In the genomic region with DNA sequence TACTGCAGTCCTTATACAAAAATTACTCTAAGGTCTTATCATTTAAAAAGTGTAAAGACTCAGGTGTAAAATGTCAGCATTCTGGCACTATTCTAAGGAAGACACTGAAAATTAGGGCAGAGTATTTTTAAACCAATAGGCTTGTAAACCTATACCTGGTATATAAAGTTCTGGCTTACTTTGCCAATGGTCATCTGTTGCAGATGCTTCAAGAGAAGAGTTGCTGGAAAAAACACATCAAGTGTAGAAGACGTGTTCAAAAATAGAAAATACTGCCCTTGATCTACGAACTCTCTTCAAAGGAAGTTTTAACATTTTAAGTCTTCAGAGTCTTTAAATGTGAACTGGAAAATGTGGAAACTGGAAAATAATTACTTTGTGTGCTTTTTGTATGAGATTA, we compare ENCODE assay signal across 12 cellular contexts. TPM values are rescaled to one million over a fixed set of nuclear protein-coding genes. Genes with fewer than 3 reads are reported as not detected.
DNase-seq lines count a peak whose midpoint lies in the region; ATAC-seq, FAIRE-seq and TF ChIP-seq lines count a peak whose summit lies in the region.
"Had no signal": no experiment of that assay in that cellular context is flagged by ENCODE, and none has a peak within 500 bp of the region (broad histone marks: within the 10 kb centered on the region; RNA-seq: fewer than 3 reads in every experiment).

No MANE protein-coding gene starts in this region.

- no peak for ATAC-seq in activated CD8-positive, alpha-beta T cell treated with anti-CD3 and anti-CD28 coated beads for 36 hours
- ATAC-seq in HepG2, result no peak

- H2AFZ ChIP-seq in HepG2 (ENCODE audit: low read length), result no peak overlapping the region

- POLR2A ChIA-PET in activated CD8-positive, alpha-beta T cell treated with anti-CD3 and anti-CD28 coated beads for 36 hours (lab: Charles Lee), result no interaction called here
- POLR2A ChIA-PET in HepG2 (lab: Yijun Ruan, JAX), result no interaction called here

- H3K27ac ChIP-seq in HepG2 (ENCODE audit: extremely low read length, insufficient read depth, low read length), result no peak overlapping the region
- H3K27ac ChIP-seq in suprapubic skin, result no peak overlapping the region
- H3K27ac ChIP-seq: epithelial cell of prostate had no signal

- no peaks in the 10 kb centered on the region for H3K27me3 ChIP-seq in HepG2 (ENCODE audit: control insufficient read depth in 1 of 2, insufficient read depth in 2 of 2, low read length in 2 of 2)
- no peaks in the 10 kb centered on the region for H3K27me3 ChIP-seq in suprapubic skin

- no peak for TF ChIP-seq CTCF in activated CD8-positive, alpha-beta T cell treated with anti-CD3 and anti-CD28 coated beads for 36 hours (IDR thresholded peaks at IDR 0.05)
- TF ChIP-seq CTCF in HepG2 (CRISPR knock-in tag; IDR thresholded peaks at IDR 0.05), result no peak
- TF ChIP-seq CTCF in suprapubic skin (IDR thresholded peaks at IDR 0.05), result no peak
- no peak for TF ChIP-seq CTCF in lower leg skin (IDR thresholded peaks at IDR 0.05)

- CTCF ChIA-PET in activated naive CD4-positive, alpha-beta T cell treated with anti-CD3 and anti-CD28 coated beads for 36 hours (lab: Charles Lee), result interaction anchor here (1.1 to 3.2 kb wide), 3 partner anchors 24 to 192 kb away, joined by 5 to 17 read pairs (median 11); a partner anchor contains a TSS
- CTCF ChIA-PET in activated CD8-positive, alpha-beta T cell treated with anti-CD3 and anti-CD28 coated beads for 36 hours (lab: Charles Lee), result interaction anchor here (2.5 to 2.7 kb wide), 3 partner anchors 70 to 192 kb away, joined by 7 to 16 read pairs (median 15); no protein-coding TSS in a partner anchor
- CTCF ChIA-PET in HepG2 (lab: Yijun Ruan, JAX; ENCODE audit: low intra/inter-chr PET ratio, low total read pairs), result no interaction called here

- WGBS in HepG2 (ENCODE audit: low lambda C conversion rate), result 91% methylated on average over 2 of the region's 2 CpGs
- WGBS in suprapubic skin, result 14% methylated on average over 2 of the region's 2 CpGs
- 12 to 23% methylated on average over 2 of the region's 2 CpGs for WGBS in lower leg skin, 2 donors

- H3K9ac ChIP-seq in HepG2 (ENCODE audit: insufficient read depth, low read depth, low read length), result no peak overlapping the region

- peak overlapping the region; percentile 57; the same call in 1 of the 2 replicates for H3K4me2 ChIP-seq in HepG2 (ENCODE audit: low read depth, low read length)

- intact Hi-C loops in activated naive CD4-positive, alpha-beta T cell treated with anti-CD3 and anti-CD28 coated beads for 36 hours (cut with micrococcal nuclease), result loop anchor here (1.0 kb wide), 2 partner anchors 12 to 133 kb away; no protein-coding TSS in a partner anchor
- intact Hi-C loops in activated CD8-positive, alpha-beta T cell treated with anti-CD3 and anti-CD28 coated beads for 36 hours (cut with micrococcal nuclease), result loop anchor here (5.0 kb wide), 1 partner anchor 69 kb away; a partner anchor contains a TSS
- intact Hi-C loops in HepG2 (cut with micrococcal nuclease; ENCODE audit: unreplicated experiment) (no loop called here), lower leg skin (cut with DNase I; ENCODE audit: low total_unique reads) (no loop called here)

- H3K79me2 ChIP-seq in HepG2 (ENCODE audit: insufficient read depth, low read length), result peaks cover 89% of the 10 kb centered on the region

- H3K27ac Mint-ChIP-seq in activated naive CD4-positive, alpha-beta T cell treated with anti-CD3 and anti-CD28 coated beads for 36 hours, result peak overlapping the region; percentile 78
- peak overlapping the region; percentile 40 for H3K27ac Mint-ChIP-seq in activated CD8-positive, alpha-beta T cell treated with anti-CD3 and anti-CD28 coated beads for 36 hours
- H3K27ac Mint-ChIP-seq: H9 had no signal

- no peak for DNase-seq in activated naive CD4-positive, alpha-beta T cell treated with anti-CD3 and anti-CD28 coated beads for 36 hours
- no peak for DNase-seq in activated naive CD4-positive, alpha-beta T cell treated with Interleukin-2 at 50 U/mL for 16 hours
- DNase-seq in activated CD8-positive, alpha-beta T cell treated with anti-CD3 and anti-CD28 coated beads for 36 hours, result no peak
- DNase-seq in HepG2 (ENCODE audit: low spot score) (no peak), suprapubic skin (ENCODE audit: low spot score in 2 of 2) (no peak), lower leg skin (ENCODE audit: low spot score in 2 of 2) (no peak), NCI-H128 (lab: John Stamatoyannopoulos, UW; ENCODE audit: unreplicated experiment) (no peak), Ammon's horn (ENCODE audit: low spot score) (no peak)
- DNase-seq: activated effector memory CD4-positive, alpha-beta T cell treated with anti-CD3 and anti-CD28 coated beads, Interleukin-2, amount 50 U/mL, for 16 hours; H9; stimulated activated CD4-positive, alpha-beta T cell treated with anti-CD3 and anti-CD28 coated beads, Interleukin-4, amount 100 ng/mL, for 1 hour had no signal

- no peak for FAIRE-seq in HepG2 (lab: Jason Lieb, UNC)

- no peaks in the 10 kb centered on the region for H3K27me3 Mint-ChIP-seq in activated naive CD4-positive, alpha-beta T cell treated with anti-CD3 and anti-CD28 coated beads for 36 hours (ENCODE audit: low read depth)
- no peaks in the 10 kb centered on the region for H3K27me3 Mint-ChIP-seq in activated CD8-positive, alpha-beta T cell treated with anti-CD3 and anti-CD28 coated beads for 36 hours

- peaks cover 5% of the 10 kb centered on the region for H3K36me3 Mint-ChIP-seq in activated naive CD4-positive, alpha-beta T cell treated with anti-CD3 and anti-CD28 coated beads for 36 hours (ENCODE audit: low read depth)
- peaks cover 4% of the 10 kb centered on the region for H3K36me3 Mint-ChIP-seq in activated CD8-positive, alpha-beta T cell treated with anti-CD3 and anti-CD28 coated beads for 36 hours (ENCODE audit: low read depth)

- no peaks in the 10 kb centered on the region for H3K9me3 ChIP-seq in HepG2 (ENCODE audit: low read length)
- no peaks in the 10 kb centered on the region for H3K9me3 ChIP-seq in suprapubic skin

- H3K36me3 ChIP-seq in HepG2 (replicated peaks in 1 of 2; ENCODE audit: control insufficient read depth in 1 of 2, insufficient read depth in 2 of 2, low read length in 2 of 2) (peaks cover 0 to 3% of the 10 kb centered on the region in 2 experiments; a peak in 1 of 5 replicates), suprapubic skin (no peaks in the 10 kb centered on the region)

- H3K4me1 ChIP-seq in HepG2 (ENCODE audit: insufficient read depth, low read length) (peaks cover 72% of the 10 kb centered on the region), suprapubic skin (peaks cover 48% of the 10 kb centered on the region)

- H4K20me1 ChIP-seq in HepG2 (ENCODE audit: insufficient read depth, low read length), result no peaks in the 10 kb centered on the region

- TF ChIP-seq POLR2A in HepG2 (IDR thresholded peaks at IDR 0.05; ENCODE audit: insufficient read depth in 1 of 2, low read depth in 2 of 2, low read length in 2 of 2) (no peak), suprapubic skin (IDR thresholded peaks at IDR 0.05) (no peak), lower leg skin (IDR thresholded peaks at IDR 0.05) (no peak)

- peaks cover 47% of the 10 kb centered on the region for H3K4me1 Mint-ChIP-seq in activated naive CD4-positive, alpha-beta T cell treated with anti-CD3 and anti-CD28 coated beads for 36 hours (ENCODE audit: low read depth)
- peaks cover 54% of the 10 kb centered on the region for H3K4me1 Mint-ChIP-seq in activated CD8-positive, alpha-beta T cell treated with anti-CD3 and anti-CD28 coated beads for 36 hours (ENCODE audit: low read depth)

- in situ Hi-C loops in HepG2 (cut with HindIII; ENCODE audit: extremely low pct_ligation_motif_present, low pct_unique_long_range_greater_than_20kb), result no loop called here

- no peak for TF ChIP-seq RAD21 in HepG2 (CRISPR knock-in tag; IDR thresholded peaks at IDR 0.05)

- no peak for TF ChIP-seq EP300 in HepG2 (IDR thresholded peaks at IDR 0.05; ENCODE audit: low read depth in 2 of 2, low read length in 2 of 2)
- TF ChIP-seq EP300 in HepG2 (CRISPR knock-in tag; IDR thresholded peaks at IDR 0.05; ENCODE audit: borderline replicate concordance), result no peak
- no peak for TF ChIP-seq EP300 in suprapubic skin (IDR thresholded peaks at IDR 0.05)

- no peak overlapping the region for H3K4me3 ChIP-seq in HepG2 (replicated peaks in 1 of 3; ENCODE audit: insufficient read depth in 1 of 3, low read depth in 2 of 3, low read length in 3 of 3)
- peak overlapping the region; percentile 46 for H3K4me3 ChIP-seq in suprapubic skin
- no peak overlapping the region for H3K4me3 ChIP-seq in lower leg skin (ENCODE audit: low read depth, poor library complexity, severe bottlenecking)

- no peaks in the 10 kb centered on the region for H3K9me3 Mint-ChIP-seq in activated naive CD4-positive, alpha-beta T cell treated with anti-CD3 and anti-CD28 coated beads for 36 hours
- H3K9me3 Mint-ChIP-seq in activated CD8-positive, alpha-beta T cell treated with anti-CD3 and anti-CD28 coated beads for 36 hours, result no peaks in the 10 kb centered on the region
- H3K9me3 Mint-ChIP-seq: H9 had no signal

- no TSS peak for BruUV-seq in HepG2 (replicated peaks; lab: Mats Ljungman, UMichigan)

- peak overlapping the region; percentile 75 for H3K4me3 Mint-ChIP-seq in activated naive CD4-positive, alpha-beta T cell treated with anti-CD3 and anti-CD28 coated beads for 36 hours
- peak overlapping the region; percentile 72 for H3K4me3 Mint-ChIP-seq in activated CD8-positive, alpha-beta T cell treated with anti-CD3 and anti-CD28 coated beads for 36 hours
- H3K4me3 Mint-ChIP-seq: H9 had no signal

RNA-seq across cellular contexts. Expression of a gene that starts 23.9 kb away (rescaled TPM):
- total RNA-seq in activated naive CD4-positive, alpha-beta T cell treated with anti-CD3 and anti-CD28 coated beads for 36 hours, result 10 to 100 TPM; 39.5 to 40.9 TPM
- 10 to 100 TPM; 34.2 to 37.7 TPM for total RNA-seq in activated CD8-positive, alpha-beta T cell treated with anti-CD3 and anti-CD28 coated beads for 36 hours
- total RNA-seq in HepG2 (2016; rRNA removed; fragmentation: Illumina TruSeq; extraction: Trizol) (22.8 and 34.0 TPM in 2 replicates), suprapubic skin (10 to 100 TPM; 26.3 to 51.9 (median 37.2) TPM), lower leg skin (10 to 100 TPM; 30.6 to 44.6 (median 38.9) TPM)
- total RNA-seq in HepG2 (2016; cell fraction: cytosol; rRNA removed; fragmentation: Illumina TruSeq; extraction: Trizol; ENCODE audit: low read depth), result 16.1 and 17.7 TPM in 2 replicates
- total RNA-seq in HepG2 (2016; cell fraction: insoluble cytoplasmic fraction; rRNA removed; fragmentation: Illumina TruSeq; extraction: Trizol), result 20.7 and 28.8 TPM in 2 replicates
- 18.3 and 19.0 TPM in 2 replicates for total RNA-seq in HepG2 (2016; cell fraction: membrane; rRNA removed; fragmentation: Illumina TruSeq; extraction: Trizol)
- 33.8 and 36.2 TPM in 2 replicates for total RNA-seq in HepG2 (2016; cell fraction: nucleus; rRNA removed; fragmentation: Illumina TruSeq; extraction: Trizol)
- 9.6 and 16.9 TPM in 2 replicates for polyA plus RNA-seq in HepG2 (2011; rRNA removed)
- 4.9 and 7.5 TPM in 2 replicates for polyA plus RNA-seq in HepG2 (2011; cell fraction: cytosol; rRNA removed)
- 3.7 and 5.4 TPM in 2 replicates for polyA plus RNA-seq in HepG2 (2011; cell fraction: nucleus; rRNA removed)
- 22.4 and 29.1 TPM in 2 replicates for polyA plus RNA-seq in HepG2 (2012)
- polyA plus RNA-seq in HepG2 (2016; cell fraction: cytosol; fragmentation: Illumina TruSeq; extraction: Trizol; ENCODE audit: low read depth), result 6.0 and 6.1 TPM in 2 replicates
- polyA plus RNA-seq in HepG2 (2016; cell fraction: insoluble cytoplasmic fraction; fragmentation: Illumina TruSeq; extraction: Trizol; ENCODE audit: low read depth), result 24.5 and 27.3 TPM in 2 replicates
- 13.7 and 13.9 TPM in 2 replicates for polyA plus RNA-seq in HepG2 (2016; cell fraction: membrane; fragmentation: Illumina TruSeq; extraction: Trizol; ENCODE audit: low read depth)
- polyA plus RNA-seq in HepG2 (2016; cell fraction: nucleus; fragmentation: Illumina TruSeq; extraction: Trizol; ENCODE audit: insufficient read depth, low read depth), result 42.4 and 45.3 TPM in 2 replicates
- polyA minus RNA-seq in HepG2 (2011; rRNA and poly(A)+ RNA removed; ENCODE audit: low replicate concordance), result 2.7 and 3.2 TPM in 2 replicates
- polyA minus RNA-seq in HepG2 (2011; cell fraction: cytosol; rRNA and poly(A)+ RNA removed), result 5.7 and 7.7 TPM in 2 replicates
- 28.3 and 30.0 TPM in 2 replicates for polyA minus RNA-seq in HepG2 (2011; cell fraction: nucleus; rRNA and poly(A)+ RNA removed)

Comparison
In these comparisons a context has a peak if more than half of its experiments do, and no peak if none do; other contexts are left out.
1. intact Hi-C loops: an anchor here in activated naive CD4-positive, alpha-beta T cell treated with anti-CD3 and anti-CD28 coated beads for 36 hours (1.0 kb wide) and activated CD8-positive, alpha-beta T cell treated with anti-CD3 and anti-CD28 coated beads for 36 hours (5.0 kb wide); none called in HepG2 and lower leg skin.